In the genomic region with DNA sequence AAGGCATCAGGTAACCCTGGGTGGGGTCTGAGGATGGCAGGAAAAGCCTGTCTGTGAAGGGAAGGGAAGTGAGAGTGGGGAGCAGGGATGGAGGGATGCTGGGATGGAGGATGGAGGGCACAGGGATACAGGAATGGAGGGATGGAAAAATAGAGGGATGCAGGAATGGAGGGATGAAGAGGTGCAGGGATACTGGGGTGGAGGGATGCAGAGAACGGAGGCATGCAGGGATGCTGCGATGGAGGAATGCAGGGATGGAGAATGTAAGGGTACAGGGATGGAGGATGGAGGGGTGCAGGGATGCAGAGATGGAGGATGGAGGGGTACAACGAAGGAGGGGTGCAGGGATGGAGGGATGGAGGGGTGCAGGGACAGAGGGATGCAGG, we compare ENCODE assay signal across 2 cellular contexts.
TF ChIP-seq lines count a peak whose summit lies in the region.

No MANE protein-coding gene starts in this region.

TF ChIP-seq in WTC11, 78 proteins besides CTCF, POLR2A, EP300 and RAD21:
- TF ChIP-seq, protein P1, sequence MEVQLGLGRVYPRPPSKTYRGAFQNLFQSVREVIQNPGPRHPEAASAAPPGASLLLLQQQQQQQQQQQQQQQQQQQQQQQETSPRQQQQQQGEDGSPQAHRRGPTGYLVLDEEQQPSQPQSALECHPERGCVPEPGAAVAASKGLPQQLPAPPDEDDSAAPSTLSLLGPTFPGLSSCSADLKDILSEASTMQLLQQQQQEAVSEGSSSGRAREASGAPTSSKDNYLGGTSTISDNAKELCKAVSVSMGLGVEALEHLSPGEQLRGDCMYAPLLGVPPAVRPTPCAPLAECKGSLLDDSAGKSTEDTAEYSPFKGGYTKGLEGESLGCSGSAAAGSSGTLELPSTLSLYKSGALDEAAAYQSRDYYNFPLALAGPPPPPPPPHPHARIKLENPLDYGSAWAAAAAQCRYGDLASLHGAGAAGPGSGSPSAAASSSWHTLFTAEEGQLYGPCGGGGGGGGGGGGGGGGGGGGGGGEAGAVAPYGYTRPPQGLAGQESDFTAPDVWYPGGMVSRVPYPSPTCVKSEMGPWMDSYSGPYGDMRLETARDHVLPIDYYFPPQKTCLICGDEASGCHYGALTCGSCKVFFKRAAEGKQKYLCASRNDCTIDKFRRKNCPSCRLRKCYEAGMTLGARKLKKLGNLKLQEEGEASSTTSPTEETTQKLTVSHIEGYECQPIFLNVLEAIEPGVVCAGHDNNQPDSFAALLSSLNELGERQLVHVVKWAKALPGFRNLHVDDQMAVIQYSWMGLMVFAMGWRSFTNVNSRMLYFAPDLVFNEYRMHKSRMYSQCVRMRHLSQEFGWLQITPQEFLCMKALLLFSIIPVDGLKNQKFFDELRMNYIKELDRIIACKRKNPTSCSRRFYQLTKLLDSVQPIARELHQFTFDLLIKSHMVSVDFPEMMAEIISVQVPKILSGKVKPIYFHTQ (CRISPR knock-in tag; IDR thresholded peaks at IDR 0.05) = no peak
- TF ChIP-seq ZBTB21 (CRISPR knock-in tag; IDR thresholded peaks at IDR 0.05; ENCODE audit: borderline replicate concordance) (no peak), FOXK1 (CRISPR knock-in tag; IDR thresholded peaks at IDR 0.05) (no peak), NR1H2 (CRISPR knock-in tag; IDR thresholded peaks at IDR 0.05) (no peak), ZNF232 (CRISPR knock-in tag; IDR thresholded peaks at IDR 0.05) (no peak), NR2C2 (CRISPR knock-in tag; IDR thresholded peaks at IDR 0.05) (no peak), ZNF138 (CRISPR knock-in tag; conservative IDR thresholded peaks at IDR 0.05) (no peak), SOX15 (CRISPR knock-in tag; IDR thresholded peaks at IDR 0.05) (no peak), CREB1 (CRISPR knock-in tag; IDR thresholded peaks at IDR 0.05) (no peak), IRF1 (CRISPR knock-in tag; IDR thresholded peaks at IDR 0.05) (no peak), CBFB (CRISPR knock-in tag; IDR thresholded peaks at IDR 0.05; ENCODE audit: low read depth) (no peak)
- TF ChIP-seq, protein P2, sequence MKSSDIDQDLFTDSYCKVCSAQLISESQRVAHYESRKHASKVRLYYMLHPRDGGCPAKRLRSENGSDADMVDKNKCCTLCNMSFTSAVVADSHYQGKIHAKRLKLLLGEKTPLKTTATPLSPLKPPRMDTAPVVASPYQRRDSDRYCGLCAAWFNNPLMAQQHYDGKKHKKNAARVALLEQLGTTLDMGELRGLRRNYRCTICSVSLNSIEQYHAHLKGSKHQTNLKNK (CRISPR knock-in tag; IDR thresholded peaks at IDR 0.05) = no peak
- TF ChIP-seq, protein P3, sequence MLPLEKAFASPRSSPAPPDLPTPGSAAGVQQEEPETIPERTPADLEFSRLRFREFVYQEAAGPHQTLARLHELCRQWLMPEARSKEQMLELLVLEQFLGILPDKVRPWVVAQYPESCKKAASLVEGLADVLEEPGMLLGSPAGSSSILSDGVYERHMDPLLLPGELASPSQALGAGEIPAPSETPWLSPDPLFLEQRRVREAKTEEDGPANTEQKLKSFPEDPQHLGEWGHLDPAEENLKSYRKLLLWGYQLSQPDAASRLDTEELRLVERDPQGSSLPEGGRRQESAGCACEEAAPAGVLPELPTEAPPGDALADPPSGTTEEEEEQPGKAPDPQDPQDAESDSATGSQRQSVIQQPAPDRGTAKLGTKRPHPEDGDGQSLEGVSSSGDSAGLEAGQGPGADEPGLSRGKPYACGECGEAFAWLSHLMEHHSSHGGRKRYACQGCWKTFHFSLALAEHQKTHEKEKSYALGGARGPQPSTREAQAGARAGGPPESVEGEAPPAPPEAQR (CRISPR knock-in tag; IDR thresholded peaks at IDR 0.05) = no peak

TF ChIP-seq in HepG2, 621 proteins besides CTCF, POLR2A, EP300 and RAD21:
- TF ChIP-seq PRMT3 (CRISPR knock-in tag; IDR thresholded peaks at IDR 0.05; ENCODE audit: borderline replicate concordance, low read depth) = no peak
- TF ChIP-seq KLF13 (CRISPR knock-in tag; IDR thresholded peaks at IDR 0.05) = no peak
- TF ChIP-seq PCBP2 (optimal IDR thresholded peaks at IDR 0.05; ENCODE audit: low read depth, low read length, poor library complexity, severe bottlenecking) = peak; percentile 82
